Comparison of ENCODE assay signal across 16 cellular contexts in genomic region chr4:99845708-99846469, GRCh38. TPM values are rescaled to one million over a fixed set of nuclear protein-coding genes. Genes with fewer than 3 reads are reported as not detected.
DNase-seq lines count a peak whose midpoint lies in the region; ATAC-seq and TF ChIP-seq lines count a peak whose summit lies in the region.
"Had no signal": no experiment of that assay in that cellular context is flagged by ENCODE, and none has a peak within 500 bp of the region (broad histone marks: within the 10 kb centered on the region; RNA-seq: fewer than 3 reads in every experiment).

No MANE protein-coding gene starts in this region.

- peaks cover 50% of the 10 kb centered on the region for H3K36me3 Mint-ChIP-seq in activated CD4-positive, alpha-beta T cell treated with anti-CD3 and anti-CD28 coated beads, Interleukin-2, amount 10 ng/mL, durations not matched to agents 24 days and 14 days (ENCODE audit: low read depth)

- no peaks in the 10 kb centered on the region for H3K9me3 ChIP-seq in OCI-LY7 (ENCODE audit: low read length)
- H3K9me3 ChIP-seq in neuron (ENCODE audit: low read length) = no peaks in the 10 kb centered on the region
- no peaks in the 10 kb centered on the region for H3K9me3 ChIP-seq in WERI-Rb-1 (ENCODE audit: severe bottlenecking)
- no peaks in the 10 kb centered on the region for H3K9me3 ChIP-seq in body of pancreas
- H3K9me3 ChIP-seq: heart right ventricle had no signal

- POLR2A ChIA-PET in OCI-LY7 (lab: Charles Lee) = interaction anchor here (0.6 to 3.9 kb wide), 13 partner anchors 9 to 101 kb away, joined by 3 to 30 read pairs (median 5); partner anchors contain the start of genes DAPP1 and DNAJB14

- no peaks in the 10 kb centered on the region for H3K27me3 Mint-ChIP-seq in activated CD4-positive, alpha-beta T cell treated with anti-CD3 and anti-CD28 coated beads, Interleukin-2, amount 10 ng/mL, durations not matched to agents 24 days and 14 days

- no peak for TF ChIP-seq CTCF in OCI-LY7 (conservative IDR thresholded peaks at IDR 0.05; ENCODE audit: low read length)
- no peak for TF ChIP-seq CTCF in WERI-Rb-1 (IDR thresholded peaks at IDR 0.05; ENCODE audit: low read depth, low read length)
- no peak for TF ChIP-seq CTCF in foreskin keratinocyte (conservative IDR thresholded peaks at IDR 0.05)
- TF ChIP-seq CTCF in body of pancreas (IDR thresholded peaks at IDR 0.05) = no peak

- H3K9me3 Mint-ChIP-seq in activated CD4-positive, alpha-beta T cell treated with anti-CD3 and anti-CD28 coated beads, Interleukin-2, amount 10 ng/mL, durations not matched to agents 24 days and 14 days = peaks cover 3% of the 10 kb centered on the region

- 0 out of 2 replicates have a peak, but pooled peaks cover 4% of the 10 kb centered on the region for H4K20me1 ChIP-seq in OCI-LY7 (ENCODE audit: insufficient read depth, low read length)

- TF ChIP-seq POLR2A in body of pancreas (IDR thresholded peaks at IDR 0.05) = no peak

- ATAC-seq in HG02798 (IDR thresholded peaks at IDR 0.05; ENCODE audit: poor library complexity, unreplicated experiment) (peak; percentile 26), foreskin keratinocyte (no peak), body of pancreas (no peak)
- ATAC-seq: heart right ventricle had no signal

- H3K36me3 ChIP-seq in OCI-LY7 (ENCODE audit: insufficient read depth, low read length) = peaks cover 68% of the 10 kb centered on the region
- H3K36me3 ChIP-seq in neuron (ENCODE audit: insufficient read depth, low read length) = no peaks in the 10 kb centered on the region
- H3K36me3 ChIP-seq in WERI-Rb-1 = no peaks in the 10 kb centered on the region
- no peaks in the 10 kb centered on the region for H3K36me3 ChIP-seq in body of pancreas (replicated peaks in 1 of 2; ENCODE audit: insufficient read depth in 1 of 2, low read depth in 2 of 2)

- H3K27me3 ChIP-seq in neuron (ENCODE audit: insufficient read depth, low read length) (no peaks in the 10 kb centered on the region), WERI-Rb-1 (ENCODE audit: insufficient read depth, low read depth, severe bottlenecking) (no peaks in the 10 kb centered on the region), foreskin keratinocyte (no peaks in the 10 kb centered on the region), body of pancreas (no peaks in the 10 kb centered on the region)
- H3K27me3 ChIP-seq: heart right ventricle had no signal

- H2AFZ ChIP-seq in OCI-LY7 (ENCODE audit: low read length) (no peak overlapping the region), neuron (ENCODE audit: low read depth, low read length) (peak overlapping the region; percentile 32)
- H2AFZ ChIP-seq: GM23248 had no signal

- H3K27ac ChIP-seq in OCI-LY7 (ENCODE audit: low read depth, low read length, poor library complexity, severe bottlenecking) = peak overlapping the region; percentile 75
- no peak overlapping the region for H3K27ac ChIP-seq in WERI-Rb-1
- no peak overlapping the region for H3K27ac ChIP-seq in foreskin keratinocyte
- no peak overlapping the region for H3K27ac ChIP-seq in body of pancreas
- H3K27ac ChIP-seq: GM23248 had no signal

- H3K4me1 Mint-ChIP-seq in activated CD4-positive, alpha-beta T cell treated with anti-CD3 and anti-CD28 coated beads, Interleukin-2, amount 10 ng/mL, durations not matched to agents 24 days and 14 days = peaks cover 66% of the 10 kb centered on the region

- peak overlapping the region; percentile 72 for H3K4me2 ChIP-seq in OCI-LY7 (ENCODE audit: low read length)

- intact Hi-C loops in activated CD4-positive, alpha-beta T cell treated with anti-CD3 and anti-CD28 coated beads, Interleukin-2, amount 10 ng/mL, durations not matched to agents 24 days and 14 days (cut with micrococcal nuclease) = loop anchor here (2.0 to 10.0 kb wide), 8 partner anchors 15 to 1361 kb away; partner anchors contain the start of gene LAMTOR3
- intact Hi-C loops in OCI-LY7 (cut with micrococcal nuclease; ENCODE audit: unreplicated experiment) (loop anchor here (2.0 kb wide), 1 partner anchor 29 kb away; the partner anchor contains the start of gene DAPP1), body of pancreas (cut with DNase I) (no loop called here)

- CTCF ChIA-PET in OCI-LY7 (lab: Charles Lee; ENCODE audit: unreplicated experiment) = no interaction called here

- H3K4me1 ChIP-seq in OCI-LY7 (ENCODE audit: insufficient read depth, low read length, poor library complexity, severe bottlenecking) = peaks cover 49% of the 10 kb centered on the region
- peaks cover 22% of the 10 kb centered on the region for H3K4me1 ChIP-seq in neuron (ENCODE audit: insufficient read depth, low read length)
- no peaks in the 10 kb centered on the region for H3K4me1 ChIP-seq in foreskin keratinocyte
- H3K4me1 ChIP-seq in body of pancreas = no peaks in the 10 kb centered on the region

- DNase-seq in activated CD4-positive, alpha-beta T cell treated with anti-CD3 and anti-CD28 coated beads, Interleukin-2, amount 10 ng/mL, durations not matched to agents 24 days and 14 days = peak; percentile 67
- no peak for DNase-seq in activated CD4-positive, alpha-beta T cell treated with anti-CD3 and anti-CD28 coated beads, Interleukin-2, amount 50 U/mL, for 4 hours
- DNase-seq in OCI-LY7 (ENCODE audit: low spot score) (no peak), WERI-Rb-1 (no peak), foreskin keratinocyte (no peak), body of pancreas (no peak)
- DNase-seq: activated CD4-positive, CD25-positive, alpha-beta regulatory T cell; GM23248; heart right ventricle; posterior cingulate gyrus; SHP77 treated with DMSO at 0.1 percent for 48 hours; stimulated activated CD4-positive, alpha-beta T cell treated with anti-CD3 and anti-CD28 coated beads, Interleukin-4, amount 100 ng/mL, for 4 hours; substantia nigra had no signal

- peaks cover 12% of the 10 kb centered on the region; the same call in 1 of the 2 replicates for H3K79me2 ChIP-seq in OCI-LY7 (ENCODE audit: insufficient read depth, low read depth, low read length)

- peak overlapping the region; percentile 13 for H3K4me3 ChIP-seq in OCI-LY7 (ENCODE audit: low read depth, low read length, poor library complexity, severe bottlenecking)
- H3K4me3 ChIP-seq in neuron (ENCODE audit: low read length) = no peak overlapping the region
- H3K4me3 ChIP-seq in WERI-Rb-1 (ENCODE audit: low read depth, low read length) = no peak overlapping the region
- no peak overlapping the region for H3K4me3 ChIP-seq in body of pancreas
- H3K4me3 ChIP-seq: GM23248, heart right ventricle had no signal

- 81 to 91% methylated on average over 2 of the region's 2 CpGs for WGBS in body of pancreas, 2 donors

- H3K4me3 Mint-ChIP-seq in activated CD4-positive, alpha-beta T cell treated with anti-CD3 and anti-CD28 coated beads, Interleukin-2, amount 10 ng/mL, durations not matched to agents 24 days and 14 days = peak overlapping the region; percentile 59

- H3K27ac Mint-ChIP-seq in activated CD4-positive, alpha-beta T cell treated with anti-CD3 and anti-CD28 coated beads, Interleukin-2, amount 10 ng/mL, durations not matched to agents 24 days and 14 days = peak overlapping the region; percentile 86

- H3K9me2 ChIP-seq in OCI-LY7 (ENCODE audit: insufficient read depth, low read length) = no peaks in the 10 kb centered on the region

- no TSS peak for BruUV-seq in OCI-LY7 (replicated peaks; lab: Mats Ljungman, UMichigan)

RNA-seq across cellular contexts. Expression of gene DAPP1, which starts 29.3 kb away (rescaled TPM):
- total RNA-seq in activated CD4-positive, alpha-beta T cell treated with anti-CD3 and anti-CD28 coated beads, Interleukin-2, amount 10 ng/mL, durations not matched to agents 24 days and 14 days = 28.4 and 29.5 TPM in 2 replicates
- 55.7 and 57.3 TPM in 2 replicates for total RNA-seq in OCI-LY7 (2014; rRNA removed; shearing (Covaris generic))
- total RNA-seq in OCI-LY7 (2022) (69.8 and 71.9 TPM in 2 replicates), foreskin keratinocyte (54.2 and 60.6 TPM in 2 replicates), body of pancreas (1 to 10 TPM; 1.3 to 2.3 TPM)
- polyA plus RNA-seq in foreskin keratinocyte = 16.7 and 18.5 TPM in 2 replicates
- total RNA-seq: GM23248 had no signal
- polyA plus RNA-seq: AG04450, GM23248 had no signal

RNA-seq across cellular contexts. Expression of gene LAMTOR3, which starts 48.3 kb away (rescaled TPM):
- 28.0 and 32.8 TPM in 2 replicates for total RNA-seq in activated CD4-positive, alpha-beta T cell treated with anti-CD3 and anti-CD28 coated beads, Interleukin-2, amount 10 ng/mL, durations not matched to agents 24 days and 14 days
- 11.9 and 18.5 TPM in 2 replicates for total RNA-seq in OCI-LY7 (2014; rRNA removed; shearing (Covaris generic))
- total RNA-seq in OCI-LY7 (2022) = 22.8 and 27.3 TPM in 2 replicates
- total RNA-seq in foreskin keratinocyte = 34.4 and 41.2 TPM in 2 replicates
- 36.4 and 37.0 TPM in 2 replicates for polyA plus RNA-seq in foreskin keratinocyte
- 10 to 100 TPM; 14.2 to 16.6 TPM for total RNA-seq in body of pancreas
